In genomic region chr22:39097098-39098020, GRCh38 we compare ENCODE assay signal across 1 cellular context.
TF ChIP-seq lines count a peak whose summit lies in the region.

Gene APOBEC3H, plus strand, starts transcription at chr22:39097244. Its CDS starts 3,035 bp downstream, at chr22:39100279.

TF ChIP-seq in GM23338, 12 proteins besides CTCF, POLR2A, EP300 and RAD21 (continued from another document):
- no peak for TF ChIP-seq ZNF462 (CRISPR knock-in tag; IDR thresholded peaks at IDR 0.05)
- TF ChIP-seq REST (IDR thresholded peaks at IDR 0.05; ENCODE audit: unreplicated experiment): no peak
- TF ChIP-seq NANOG (IDR thresholded peaks at IDR 0.05; ENCODE audit: borderline replicate concordance): no peak
- no peak for TF ChIP-seq CREB1 (CRISPR knock-in tag; IDR thresholded peaks at IDR 0.05; ENCODE audit: low read depth)
